Comparison of ENCODE assay signal across 18 cellular contexts in the genomic region with DNA sequence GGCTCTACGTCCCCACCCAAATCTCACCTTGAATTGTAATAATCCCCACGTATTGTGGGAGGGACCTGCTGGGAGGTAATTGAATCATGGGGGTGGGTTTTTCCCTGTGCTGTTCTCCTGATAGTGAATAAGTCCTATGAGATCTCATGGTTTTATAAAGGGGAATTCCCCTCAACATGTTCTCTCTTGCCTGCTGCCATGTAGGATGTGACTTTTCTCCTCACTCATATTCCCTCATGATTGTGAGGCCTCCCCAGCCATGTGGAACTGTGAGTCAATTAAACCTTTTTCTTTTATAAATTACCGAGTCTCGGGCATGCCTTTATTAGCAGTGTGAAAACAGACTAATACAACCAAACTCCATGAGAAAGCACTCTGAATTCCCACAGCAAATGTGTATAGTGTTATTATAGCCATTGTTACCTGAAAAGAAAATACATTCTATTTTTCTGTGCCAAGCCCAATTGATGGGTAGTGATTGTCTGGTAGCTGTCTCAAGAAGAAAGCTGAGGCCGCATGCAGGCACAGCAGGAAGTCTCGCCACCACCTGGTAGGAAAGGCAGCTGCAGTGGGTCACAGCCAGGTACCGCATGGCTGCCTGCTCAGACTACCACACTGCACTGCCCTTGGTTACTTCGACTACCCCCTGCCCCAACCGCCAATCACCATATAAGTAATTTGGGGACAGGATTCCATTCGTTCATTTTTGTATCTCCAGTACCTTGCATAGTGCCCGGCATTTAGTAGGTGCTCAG. TPM values are rescaled to one million over a fixed set of nuclear protein-coding genes. Genes with fewer than 3 reads are reported as not detected.
DNase-seq lines count a peak whose midpoint lies in the region; ATAC-seq and TF ChIP-seq lines count a peak whose summit lies in the region.
"Had no signal": no experiment of that assay in that cellular context is flagged by ENCODE, and none has a peak within 500 bp of the region (broad histone marks: within the 10 kb centered on the region; RNA-seq: fewer than 3 reads in every experiment).

No MANE protein-coding gene starts in this region.

- no peak overlapping the region for H3K27ac Mint-ChIP-seq in progenitor cell of endocrine pancreas
- H3K27ac Mint-ChIP-seq: activated B cell treated with CpG ODN at 0.5 μM for 24 hours, T-cell had no signal

- no peaks in the 10 kb centered on the region for H3K9me3 ChIP-seq in Loucy (ENCODE audit: insufficient read depth, low read depth, low read length)
- H3K9me3 ChIP-seq: colonic mucosa, left ventricle myocardium inferior, sigmoid colon had no signal

- H3K27ac ChIP-seq in brain microvascular endothelial cell: no peak overlapping the region
- H3K27ac ChIP-seq: colonic mucosa, sigmoid colon had no signal

- H3F3A ChIP-seq in Loucy (ENCODE audit: low read depth): no peaks in the 10 kb centered on the region

- H4K20me1 ChIP-seq in Loucy (ENCODE audit: insufficient read depth, low read length, poor library complexity, severe bottlenecking): no peaks in the 10 kb centered on the region

- no peaks in the 10 kb centered on the region for H3K36me3 Mint-ChIP-seq in progenitor cell of endocrine pancreas (ENCODE audit: insufficient read depth)
- H3K36me3 Mint-ChIP-seq: T-cell had no signal

- peaks cover 68% of the 10 kb centered on the region for H3K27me3 Mint-ChIP-seq in progenitor cell of endocrine pancreas

- no peaks in the 10 kb centered on the region for H3K9me3 Mint-ChIP-seq in progenitor cell of endocrine pancreas (ENCODE audit: low read depth)
- H3K9me3 Mint-ChIP-seq: T-cell had no signal

- TF ChIP-seq CTCF in GM06990 (IDR thresholded peaks at IDR 0.05; ENCODE audit: insufficient read depth, low read length, poor library complexity, severe bottlenecking) (peak; percentile 4), Loucy (conservative IDR thresholded peaks at IDR 0.05; ENCODE audit: low read length) (peak; percentile 59), brain microvascular endothelial cell (IDR thresholded peaks at IDR 0.05; ENCODE audit: low read depth, low read length, missing control alignments) (peak; percentile 20), progenitor cell of endocrine pancreas (IDR thresholded peaks at IDR 0.05; ENCODE audit: unreplicated experiment) (peak; percentile 36)

- peaks cover 1% of the 10 kb centered on the region for H3K4me1 Mint-ChIP-seq in progenitor cell of endocrine pancreas (ENCODE audit: low read depth)
- H3K4me1 Mint-ChIP-seq: activated B cell treated with CpG ODN at 0.5 μM for 24 hours had no signal

- in situ Hi-C loops in brain microvascular endothelial cell (cut with HindIII; ENCODE audit: low pct_ligation_motif_present, low sequenced_read_pairs): no loop called here

- H3K4me3 Mint-ChIP-seq in progenitor cell of endocrine pancreas (ENCODE audit: low read depth): no peak overlapping the region
- H3K4me3 Mint-ChIP-seq: activated B cell treated with CpG ODN at 0.5 μM for 24 hours, T-cell had no signal

- ATAC-seq in GM18519 (IDR thresholded peaks at IDR 0.05; ENCODE audit: low FRiP score, unreplicated experiment): no peak
- ATAC-seq: T-cell had no signal

- H2AFZ ChIP-seq in Loucy (ENCODE audit: low read length): no peak overlapping the region

- no peak overlapping the region for H3K4me2 ChIP-seq in Loucy (ENCODE audit: low read depth, low read length, poor library complexity, severe bottlenecking)

- no peak for DNase-seq in GM06990 (ENCODE audit: extremely low read depth, insufficient read length)
- DNase-seq in brain microvascular endothelial cell: no peak
- no peak for DNase-seq in progenitor cell of endocrine pancreas (ENCODE audit: low spot score, unreplicated experiment)
- DNase-seq in activated CD4-positive, CD25-positive, alpha-beta regulatory T cell (lab: John Stamatoyannopoulos, UW): no peak
- no peak for DNase-seq in stimulated activated CD4-positive, alpha-beta T cell treated with anti-CD3 and anti-CD28 coated beads, Interleukin-4, amount 100 ng/mL, for 24 hours
- DNase-seq: activated B cell treated with CpG ODN at 0.5 μM for 24 hours; activated effector memory CD4-positive, alpha-beta T cell treated with Interleukin-2 at 50 U/mL for 16 hours; amygdala; colonic mucosa; GOT3; left ventricle myocardium inferior; NCI-H1048; NCI-H2107; sigmoid colon; stimulated activated CD4-positive, alpha-beta T cell treated with anti-CD3 and anti-CD28 coated beads, Interleukin-1b, Interleukin-23, amount 100 ng/mL, for 48 hours; T-cell had no signal

- H3K9me2 ChIP-seq in Loucy (replicated peaks; ENCODE audit: low read depth, low read length): no peaks in the 10 kb centered on the region

- H3K36me3 ChIP-seq in GM06990 (ENCODE audit: control insufficient read depth, insufficient read depth, low read length) (no peaks in the 10 kb centered on the region), Loucy (ENCODE audit: insufficient read depth, low read length) (no peaks in the 10 kb centered on the region), brain microvascular endothelial cell (replicated peaks) (no peaks in the 10 kb centered on the region)
- H3K36me3 ChIP-seq: colonic mucosa, left ventricle myocardium inferior, sigmoid colon had no signal

- no peaks in the 10 kb centered on the region; the same call in none of the 2 replicates for H3K27me3 ChIP-seq in GM06990 (replicated peaks; ENCODE audit: control insufficient read depth, insufficient read depth, low read length)
- H3K27me3 ChIP-seq in Loucy (ENCODE audit: insufficient read depth, low read length, poor library complexity, severe bottlenecking): no peaks in the 10 kb centered on the region
- peaks cover 20% of the 10 kb centered on the region for H3K27me3 ChIP-seq in brain microvascular endothelial cell (replicated peaks)

- H3K4me1 ChIP-seq in Loucy (ENCODE audit: insufficient read depth, low read length, poor library complexity, severe bottlenecking): no peaks in the 10 kb centered on the region
- H3K4me1 ChIP-seq: colonic mucosa, sigmoid colon had no signal

- H3K4me3 ChIP-seq in GM06990 (replicated peaks; ENCODE audit: low read depth, low read length) (no peak overlapping the region), Loucy (ENCODE audit: low read length, poor library complexity, severe bottlenecking) (no peak overlapping the region), brain microvascular endothelial cell (ENCODE audit: low read depth, low read length) (no peak overlapping the region)
- H3K4me3 ChIP-seq: colonic mucosa, left ventricle myocardium inferior, sigmoid colon had no signal

- no peak overlapping the region for H3K9ac ChIP-seq in Loucy (ENCODE audit: low read depth, low read length, poor library complexity, severe bottlenecking)

- no peaks in the 10 kb centered on the region for H3K79me2 ChIP-seq in Loucy (ENCODE audit: insufficient read depth, low read length)

RNA-seq across cellular contexts. Expression of a gene that starts 10.3 kb away (rescaled TPM):
- 0.57 and 0.95 TPM in 2 replicates for total RNA-seq in progenitor cell of endocrine pancreas
- total RNA-seq: activated B cell treated with CpG ODN at 0.5 μM for 24 hours had no signal

Comparison
In these comparisons a context has a peak if more than half of its experiments do, and no peak if none do; other contexts are left out.
1. CTCF ChIP-seq: peak in every context shown above with its lines; median percentile 59 in Loucy; 36 in progenitor cell of endocrine pancreas; 20 in brain microvascular endothelial cell; 4 in GM06990.